ENCODE assay signal across 23 cellular contexts in the genomic region with DNA sequence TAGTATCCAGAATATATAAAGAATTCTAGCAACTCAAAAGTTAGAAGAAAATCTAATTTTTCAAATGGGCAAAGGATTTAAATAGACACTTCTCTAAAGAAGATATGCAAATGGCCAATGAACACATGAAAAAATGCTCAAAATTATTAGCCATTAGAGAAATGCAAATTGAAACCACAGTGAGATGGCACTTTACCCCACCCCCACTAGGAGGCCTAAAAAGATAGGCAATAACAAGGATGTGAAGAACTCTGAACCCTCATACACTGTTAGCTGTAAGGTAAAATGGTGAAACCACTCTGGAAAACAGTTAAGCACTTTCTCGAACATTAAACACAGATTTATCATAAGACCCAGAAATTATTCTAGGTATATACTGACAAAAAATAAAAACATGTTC.
"Had no signal": no experiment of that assay in that cellular context is flagged by ENCODE, and none has a peak within 500 bp of the region (broad histone marks: within the 10 kb centered on the region; RNA-seq: fewer than 3 reads in every experiment).

No MANE protein-coding gene starts in this region.

- H3K36me3 Mint-ChIP-seq: memory B cell; natural killer cell; stimulated activated effector memory CD8-positive, alpha-beta T cell treated with anti-CD3 and anti-CD28 coated beads, Interleukin-12 subunit alpha, Interleukin-12 subunit beta, amount 100 ng/mL, for 72 hours had no signal

- H3K4me1 Mint-ChIP-seq: memory B cell; natural killer cell; stimulated activated effector memory CD8-positive, alpha-beta T cell treated with anti-CD3 and anti-CD28 coated beads, Interleukin-12 subunit alpha, Interleukin-12 subunit beta, amount 100 ng/mL, for 72 hours had no signal

- H3K9me3 Mint-ChIP-seq: natural killer cell had no signal

- H3K36me3 ChIP-seq: gastrocnemius medialis, ovary, sigmoid colon, suprapubic skin, transverse colon, vagina had no signal

- H3K4me1 ChIP-seq: psoas muscle, sigmoid colon, vagina had no signal

- H3K27ac ChIP-seq: epithelial cell of prostate, gastrocnemius medialis, ovary, psoas muscle, sigmoid colon, suprapubic skin, transverse colon, vagina had no signal

- H3K27ac Mint-ChIP-seq: effector memory CD8-positive, alpha-beta T cell; memory B cell; natural killer cell; stimulated activated effector memory CD8-positive, alpha-beta T cell treated with anti-CD3 and anti-CD28 coated beads, Interleukin-12 subunit alpha, Interleukin-12 subunit beta, amount 100 ng/mL, for 72 hours; stimulated activated naive CD8-positive, alpha-beta T cell treated with anti-CD3 and anti-CD28 coated beads, Interleukin-15, amount 100 ng/mL, for 72 hours had no signal

- H3K4me3 ChIP-seq: gastrocnemius medialis, lung, ovary, psoas muscle, sigmoid colon, suprapubic skin, transverse colon, vagina had no signal

- DNase-seq: cortex of kidney; effector memory CD8-positive, alpha-beta T cell; foreskin fibroblast; gastrocnemius medialis; head of caudate nucleus; natural killer cell; occipital lobe; ovary; posterior cingulate gyrus; psoas muscle; right cardiac atrium; sigmoid colon; stimulated activated CD4-positive, alpha-beta T cell treated with anti-CD3 and anti-CD28 coated beads, Interleukin-2, amount 100 ng/mL, for 24 hours; stimulated activated CD4-positive, alpha-beta T cell treated with anti-CD3 and anti-CD28 coated beads, Interleukin-4, amount 100 ng/mL, for 24 hours; stimulated activated naive CD8-positive, alpha-beta T cell treated with anti-CD3 and anti-CD28 coated beads, Interleukin-15, amount 100 ng/mL, for 72 hours; transverse colon had no signal

- H3K4me3 Mint-ChIP-seq: effector memory CD8-positive, alpha-beta T cell; memory B cell; natural killer cell; stimulated activated effector memory CD8-positive, alpha-beta T cell treated with anti-CD3 and anti-CD28 coated beads, Interleukin-12 subunit alpha, Interleukin-12 subunit beta, amount 100 ng/mL, for 72 hours; stimulated activated naive CD8-positive, alpha-beta T cell treated with anti-CD3 and anti-CD28 coated beads, Interleukin-15, amount 100 ng/mL, for 72 hours had no signal

- ATAC-seq: effector memory CD8-positive, alpha-beta T cell; esophagus mucosa; gastrocnemius medialis; natural killer cell; psoas muscle; right cardiac atrium; stimulated activated effector memory CD8-positive, alpha-beta T cell treated with anti-CD3 and anti-CD28 coated beads, Interleukin-12 subunit alpha, Interleukin-12 subunit beta, amount 100 ng/mL, for 72 hours; stimulated activated naive CD8-positive, alpha-beta T cell treated with anti-CD3 and anti-CD28 coated beads, Interleukin-15, amount 100 ng/mL, for 72 hours had no signal

- H3K27me3 ChIP-seq: gastrocnemius medialis, ovary, suprapubic skin, transverse colon, vagina had no signal

- H3K9me3 ChIP-seq: gastrocnemius medialis, ovary, sigmoid colon, suprapubic skin, transverse colon, vagina had no signal
